Comparison of ENCODE assay signal across 26 cellular contexts in genomic region chr1:198400063-198400462, GRCh38.
"Had no signal": no experiment of that assay in that cellular context is flagged by ENCODE, and none has a peak within 500 bp of the region (broad histone marks: within the 10 kb centered on the region; RNA-seq: fewer than 3 reads in every experiment).

No MANE protein-coding gene starts in this region.

- ATAC-seq: stimulated activated effector memory CD8-positive, alpha-beta T cell treated with anti-CD3 and anti-CD28 coated beads, Interleukin-12 subunit alpha, Interleukin-12 subunit beta, amount 100 ng/mL, for 72 hours; stimulated activated memory B cell treated with anti-CD40 and anti-IgM and Interleukin-4, amounts not matched to agents 10 μg/mL and 1 μg/mL and 100 μg/mL, for 72 hours; stimulated activated naive B cell treated with anti-CD40 and anti-IgM and Interleukin-4, amounts not matched to agents 10 μg/mL and 1 μg/mL and 100 μg/mL, for 72 hours; stimulated activated naive CD8-positive, alpha-beta T cell treated with anti-CD3 and anti-CD28 coated beads, Interleukin-15, amount 100 ng/mL, for 72 hours; stimulated activated naive CD8-positive, alpha-beta T cell treated with anti-CD3 and anti-CD28 coated beads, Interleukin-15, Interleukin-2, amounts not matched to agents 100 U/mL and 50 U/mL, for 24 hours; upper lobe of right lung had no signal

- H3K4me3 ChIP-seq: stomach, suprapubic skin, testis, thoracic aorta, thyroid gland, tibial artery, tibial nerve, transverse colon, upper lobe of left lung, upper lobe of right lung, uterus, vagina had no signal

- H3K9me3 ChIP-seq: stomach, suprapubic skin, testis, thoracic aorta, thyroid gland, tibial artery, tibial nerve, transverse colon, upper lobe of left lung, upper lobe of right lung, uterus, vagina had no signal

- H3K36me3 ChIP-seq: stomach, suprapubic skin, thoracic aorta, thyroid gland, tibial artery, tibial nerve, transverse colon, upper lobe of left lung, upper lobe of right lung, uterus, vagina had no signal

- H3K27ac ChIP-seq: stomach, suprapubic skin, testis, thoracic aorta, thyroid gland, tibial artery, tibial nerve, transverse colon, upper lobe of left lung, upper lobe of right lung, uterus, vagina had no signal

- H3K27me3 ChIP-seq: suprapubic skin, testis, thyroid gland, tibial artery, tibial nerve, transverse colon, upper lobe of left lung, upper lobe of right lung, uterus, vagina had no signal

- H3K4me1 ChIP-seq: stomach, suprapubic skin, testis, thyroid gland, tibial artery, tibial nerve, transverse colon, upper lobe of left lung, upper lobe of right lung, uterus, vagina had no signal

- DNase-seq: stimulated activated CD4-positive, alpha-beta T cell treated with anti-CD3 and anti-CD28 coated beads, Interleukin-2, amount 100 ng/mL, for 48 hours; stimulated activated CD4-positive, alpha-beta T cell treated with anti-CD3 and anti-CD28 coated beads, Interleukin-4, amount 100 ng/mL, for 1 hour; stimulated activated CD4-positive, alpha-beta T cell treated with anti-CD3 and anti-CD28 coated beads, Interleukin-4, amount 100 ng/mL, for 24 hours; stimulated activated CD4-positive, alpha-beta T cell treated with anti-CD3 and anti-CD28 coated beads, Interleukin-4, amount 100 ng/mL, for 4 hours; stimulated activated CD8-positive, alpha-beta memory T cell treated with anti-CD3 and anti-CD28 coated beads, Interleukin-4, amount 100 ng/mL, for 48 hours; stimulated activated naive B cell treated with anti-CD40 and anti-IgM and Interleukin-4, amounts not matched to agents 10 μg/mL and 1 μg/mL and 100 μg/mL, for 72 hours; stimulated activated naive CD4-positive, alpha-beta T cell; stimulated activated naive CD4-positive, alpha-beta T cell treated with Interleukin-2 at 50 U/mL for 16 hours; stimulated activated naive CD8-positive, alpha-beta T cell treated with anti-CD3 and anti-CD28 coated beads, Interleukin-15, amount 100 ng/mL, for 72 hours; stimulated activated naive CD8-positive, alpha-beta T cell treated with anti-CD3 and anti-CD28 coated beads, Interleukin-15, Interleukin-2, amounts not matched to agents 100 U/mL and 50 U/mL, for 24 hours; stomach; substantia nigra; testis; thyroid gland; tibial artery; transverse colon; trophoblast cell; upper lobe of left lung; upper lobe of right lung; uterus had no signal
